In genomic region chr11:47270331-47271271, GRCh38 we compare ENCODE assay signal across 1 cellular context.
TF ChIP-seq lines count a peak whose summit lies in the region.

No MANE protein-coding gene starts in this region.

TF ChIP-seq in PFSK-1, 5 proteins besides CTCF, POLR2A, EP300 and RAD21 (continued from another document):
- no peak for TF ChIP-seq FOXP2 (optimal IDR thresholded peaks at IDR 0.05; ENCODE audit: borderline replicate concordance, extremely low read depth, extremely low read length, insufficient read depth)
TF ChIP-seq in PFSK-1: peak in this region for 2.
